In genomic region chr7:69067397-69067796, GRCh38 we compare ENCODE assay signal across 12 cellular contexts.
DNase-seq lines count a peak whose midpoint lies in the region; ATAC-seq and FAIRE-seq lines count a peak whose summit lies in the region.
"Had no signal": no experiment of that assay in that cellular context is flagged by ENCODE, and none has a peak within 500 bp of the region (broad histone marks: within the 10 kb centered on the region; RNA-seq: fewer than 3 reads in every experiment).

No MANE protein-coding gene starts in this region.

- H3K27ac ChIP-seq in small intestine (ENCODE audit: low read depth in 1 of 2, low read length in 1 of 2), result no peak overlapping the region
- H3K27ac ChIP-seq: BLaER1 treated with 17β-estradiol and CSF1 and Interleukin-3, amounts not matched to agents 10 nM and 100 nM; neutrophil had no signal

- no peak overlapping the region for H3K4me3 ChIP-seq in small intestine (ENCODE audit: low read depth in 1 of 2, low read length in 2 of 2)
- H3K4me3 ChIP-seq: BLaER1 treated with 17β-estradiol and CSF1 and Interleukin-3, amounts not matched to agents 10 nM and 100 nM had no signal

- no peaks in the 10 kb centered on the region for H3K27me3 ChIP-seq in small intestine (ENCODE audit: control insufficient read depth in 2 of 2, insufficient read depth in 2 of 2, low read length in 2 of 2)
- H3K27me3 ChIP-seq: BLaER1 treated with 17β-estradiol and CSF1 and Interleukin-3, amounts not matched to agents 10 nM and 100 nM; neutrophil had no signal

- DNase-seq in activated CD4-positive, alpha-beta T cell treated with anti-CD3 and anti-CD28 coated beads for 48 hours, result peak; percentile 4
- DNase-seq in activated CD4-positive, alpha-beta T cell treated with anti-CD3 and anti-CD28 coated beads, Interleukin-2, amount 50 U/mL, for 1 hour, result no peak
- DNase-seq in NCI-H460 (ENCODE audit: extremely low read depth, low read depth) (peak; percentile 12), small intestine (peak; percentile 24)
- no peak for DNase-seq in activated CD8-positive, alpha-beta memory T cell treated with anti-CD3 and anti-CD28 coated beads for 24 hours
- DNase-seq in activated CD4-positive, CD25-positive, alpha-beta regulatory T cell treated with anti-CD3 and anti-CD28 coated beads, Interleukin-2, amount 50 U/mL, for 72 hours, result no peak
- DNase-seq: activated CD8-positive, alpha-beta memory T cell treated with anti-CD3 and anti-CD28 coated beads, Interleukin-2, amount 50 U/mL, for 48 hours; IMR-90 had no signal

- ATAC-seq in esophagus mucosa (peak; percentile 31), HG02840 (IDR thresholded peaks at IDR 0.05; ENCODE audit: low FRiP score, unreplicated experiment) (no peak)

- WGBS in small intestine, 3 donors, result 12 to 26% (median 17%) methylated on average over 3 of the region's 3 CpGs

- H3K4me1 ChIP-seq in small intestine (ENCODE audit: control insufficient read depth in 2 of 2, insufficient read depth in 1 of 2, low read depth in 1 of 2, low read length in 1 of 2), result no peaks in the 10 kb centered on the region
- H3K4me1 ChIP-seq: BLaER1 treated with 17β-estradiol and CSF1 and Interleukin-3, amounts not matched to agents 10 nM and 100 nM had no signal

- FAIRE-seq in small intestine (lab: Jason Lieb, UNC), result no peak

- no peaks in the 10 kb centered on the region for H3K9me3 ChIP-seq in small intestine (ENCODE audit: control insufficient read depth, low read depth)
- H3K9me3 ChIP-seq: neutrophil had no signal

- H3K36me3 ChIP-seq in small intestine (ENCODE audit: control insufficient read depth in 2 of 2, insufficient read depth in 2 of 2, low read length in 2 of 2), result no peaks in the 10 kb centered on the region
- H3K36me3 ChIP-seq: neutrophil had no signal

Comparison
In these comparisons a context has a peak if more than half of its experiments do, and no peak if none do; other contexts are left out.
1. DNase-seq: peak in activated CD4-positive, alpha-beta T cell treated with anti-CD3 and anti-CD28 coated beads for 48 hours (single experiment), NCI-H460 (single experiment) and small intestine (single experiment); none in activated CD4-positive, alpha-beta T cell treated with anti-CD3 and anti-CD28 coated beads, Interleukin-2, amount 50 U/mL, for 1 hour (single experiment), activated CD8-positive, alpha-beta memory T cell treated with anti-CD3 and anti-CD28 coated beads for 24 hours (single experiment) and activated CD4-positive, CD25-positive, alpha-beta regulatory T cell treated with anti-CD3 and anti-CD28 coated beads, Interleukin-2, amount 50 U/mL, for 72 hours (single experiment).